31 cellular contexts compared by ENCODE assay signal in genomic region chr5:95241155-95241554, GRCh38.
"Had no signal": no experiment of that assay in that cellular context is flagged by ENCODE, and none has a peak within 500 bp of the region (broad histone marks: within the 10 kb centered on the region; RNA-seq: fewer than 3 reads in every experiment).

No MANE protein-coding gene starts in this region.

- FAIRE-seq: islet of Langerhans, small intestine had no signal

- H3K36me3 Mint-ChIP-seq: mesothelial cell of epicardium; naive B cell; natural killer cell treated with Interleukin-12 subunit alpha and Interleukin-12 subunit beta and Interleukin-15 and Interleukin-18, amount 100 ng/mL, for 72 hours; stimulated activated naive B cell treated with anti-CD40 and anti-IgM and Interleukin-4, amounts not matched to agents 10 μg/mL and 1 μg/mL and 100 μg/mL, for 72 hours had no signal

- H3K27ac Mint-ChIP-seq: mesothelial cell of epicardium; naive B cell; natural killer cell treated with Interleukin-12 subunit alpha and Interleukin-12 subunit beta and Interleukin-15 and Interleukin-18, amount 100 ng/mL, for 72 hours; progenitor cell of endocrine pancreas; stimulated activated naive B cell treated with anti-CD40 and anti-IgM and Interleukin-4, amounts not matched to agents 10 μg/mL and 1 μg/mL and 100 μg/mL, for 72 hours; stimulated activated naive CD8-positive, alpha-beta T cell treated with anti-CD3 and anti-CD28 coated beads, Interleukin-15, Interleukin-2, amounts not matched to agents 100 ng/mL and 50 ng/mL, for 24 hours had no signal

- H3K4me1 ChIP-seq: foreskin keratinocyte, gastroesophageal sphincter, heart right ventricle, left lung, parathyroid adenoma, right lobe of liver, transverse colon, upper lobe of right lung, vagina had no signal

- H3K9me3 Mint-ChIP-seq: mesothelial cell of epicardium, neural crest cell had no signal

- ATAC-seq: esophagus mucosa; foreskin keratinocyte; gastroesophageal sphincter; heart right ventricle; left cardiac atrium; left lung; mucosa of descending colon; natural killer cell treated with Interleukin-12 subunit alpha and Interleukin-12 subunit beta and Interleukin-15 and Interleukin-18, amount 100 ng/mL, for 72 hours; right lobe of liver; upper lobe of right lung had no signal

- H3K9me3 ChIP-seq: heart right ventricle, left lung, mucosa of descending colon, neutrophil, right lobe of liver, thoracic aorta, transverse colon, upper lobe of right lung, vagina had no signal

- H3K4me1 Mint-ChIP-seq: mesothelial cell of epicardium, neural crest cell had no signal

- H3K27me3 Mint-ChIP-seq: progenitor cell of endocrine pancreas had no signal

- H2AFZ ChIP-seq: parathyroid adenoma had no signal

- H3K4me3 Mint-ChIP-seq: mesothelial cell of epicardium; naive B cell; natural killer cell treated with Interleukin-12 subunit alpha and Interleukin-12 subunit beta and Interleukin-15 and Interleukin-18, amount 100 ng/mL, for 72 hours; neural crest cell; stimulated activated naive B cell treated with anti-CD40 and anti-IgM and Interleukin-4, amounts not matched to agents 10 μg/mL and 1 μg/mL and 100 μg/mL, for 72 hours; stimulated activated naive CD8-positive, alpha-beta T cell treated with anti-CD3 and anti-CD28 coated beads, Interleukin-15, Interleukin-2, amounts not matched to agents 100 ng/mL and 50 ng/mL, for 24 hours had no signal

- H3K36me3 ChIP-seq: gastroesophageal sphincter, heart right ventricle, left lung, neutrophil, right lobe of liver, thoracic aorta, transverse colon, upper lobe of right lung, vagina had no signal

- H3K4me3 ChIP-seq: coronary artery, dorsolateral prefrontal cortex, gastroesophageal sphincter, heart right ventricle, left lung, mucosa of descending colon, right lobe of liver, thoracic aorta, transverse colon, upper lobe of right lung, vagina had no signal

- H3K27me3 ChIP-seq: foreskin keratinocyte, gastroesophageal sphincter, left lung, right lobe of liver, transverse colon, upper lobe of right lung, vagina had no signal

- H3K79me2 ChIP-seq: parathyroid adenoma had no signal

- DNase-seq: dorsolateral prefrontal cortex; effector CD4-positive, alpha-beta T cell; foreskin keratinocyte; heart right ventricle; hippocampal formation; left cardiac atrium; left lung; mesenchymal stem cell; mucosa of descending colon; naive B cell; right lobe of liver; small intestine; stimulated activated CD4-positive, alpha-beta T cell treated with anti-CD3 and anti-CD28 coated beads, Interleukin-15, amount 100 ng/mL, for 24 hours; stimulated activated CD4-positive, alpha-beta T cell treated with anti-CD3 and anti-CD28 coated beads, Interleukin-2, amount 100 ng/mL, for 48 hours; stimulated activated naive B cell treated with anti-CD40 and anti-IgM and Interleukin-4, amounts not matched to agents 10 μg/mL and 1 μg/mL and 100 μg/mL, for 72 hours; transverse colon; upper lobe of right lung had no signal

- H3K27ac ChIP-seq: coronary artery, dorsolateral prefrontal cortex, epithelial cell of prostate, foreskin keratinocyte, gastroesophageal sphincter, heart right ventricle, left lung, neutrophil, parathyroid adenoma, right lobe of liver, thoracic aorta, transverse colon, upper lobe of right lung, vagina had no signal
